Comparison of ENCODE assay signal across 20 cellular contexts in genomic region chr1:228339766-228340685, GRCh38.
DNase-seq lines count a peak whose midpoint lies in the region; ATAC-seq and TF ChIP-seq lines count a peak whose summit lies in the region.
"Had no signal": no experiment of that assay in that cellular context is flagged by ENCODE, and none has a peak within 500 bp of the region (broad histone marks: within the 10 kb centered on the region; RNA-seq: fewer than 3 reads in every experiment).

No MANE protein-coding gene starts in this region.

- H3K27ac ChIP-seq in DND-41 (ENCODE audit: low read length), result no peak overlapping the region
- H3K27ac ChIP-seq: neural progenitor cell, thyroid gland had no signal

- no peak overlapping the region for H3K4me2 ChIP-seq in DND-41 (ENCODE audit: insufficient read depth, low read length)
- H3K4me2 ChIP-seq: neural progenitor cell had no signal

- no peaks in the 10 kb centered on the region for H3K4me1 Mint-ChIP-seq in glutamatergic neuron (ENCODE audit: low read depth, unreplicated experiment)
- H3K4me1 Mint-ChIP-seq in osteocyte (ENCODE audit: unreplicated experiment), result peaks cover 6% of the 10 kb centered on the region
- H3K4me1 Mint-ChIP-seq in activated T-helper 2 cell treated with anti-CD3 and anti-CD28 coated beads, Interferon-gamma antibody, Interleukin-2, Interleukin-4, amounts not matched to agents 10 μg/mL and 5 μg/mL and 100 μg/mL, durations not matched to agents 14 hours and 24 hours and 36 hours (ENCODE audit: low read depth), result no peaks in the 10 kb centered on the region
- H3K4me1 Mint-ChIP-seq: activated CD8-positive, alpha-beta memory T cell treated with anti-CD3 and anti-CD28 coated beads, Interleukin-2, amount 10 ng/mL, durations not matched to agents 7 days and 5 days; activated naive CD4-positive, alpha-beta T cell treated with anti-CD3 and anti-CD28 coated beads, Interleukin-2, amount 50 U/mL, for 24 hours; brain; CD8-positive, alpha-beta memory T cell had no signal

- H3K9ac ChIP-seq in DND-41 (ENCODE audit: low read depth, low read length), result no peak overlapping the region
- H3K9ac ChIP-seq: neural progenitor cell had no signal

- TF ChIP-seq CTCF in DND-41 (IDR thresholded peaks at IDR 0.05; ENCODE audit: borderline replicate concordance, extremely low read depth, low read length, poor library complexity, severe bottlenecking) (no peak), glutamatergic neuron (IDR thresholded peaks at IDR 0.05; ENCODE audit: partially characterized antibody, unreplicated experiment) (no peak), osteocyte (IDR thresholded peaks at IDR 0.05) (no peak)

- H3K27ac Mint-ChIP-seq in glutamatergic neuron (ENCODE audit: unreplicated experiment), result no peak overlapping the region
- no peak overlapping the region for H3K27ac Mint-ChIP-seq in osteocyte (ENCODE audit: unreplicated experiment)
- H3K27ac Mint-ChIP-seq in activated T-helper 2 cell treated with anti-CD3 and anti-CD28 coated beads, Interferon-gamma antibody, Interleukin-2, Interleukin-4, amounts not matched to agents 10 μg/mL and 5 μg/mL and 100 μg/mL, durations not matched to agents 14 hours and 24 hours and 36 hours, result no peak overlapping the region
- H3K27ac Mint-ChIP-seq: activated CD8-positive, alpha-beta memory T cell treated with anti-CD3 and anti-CD28 coated beads, Interleukin-2, amount 10 ng/mL, durations not matched to agents 7 days and 5 days; activated naive CD4-positive, alpha-beta T cell treated with anti-CD3 and anti-CD28 coated beads, Interleukin-2, amount 50 U/mL, for 24 hours; brain; HFFc6; neural progenitor cell had no signal

- no peak overlapping the region for H3K4me3 Mint-ChIP-seq in glutamatergic neuron (ENCODE audit: unreplicated experiment)
- H3K4me3 Mint-ChIP-seq in osteocyte (ENCODE audit: unreplicated experiment), result no peak overlapping the region
- no peak overlapping the region for H3K4me3 Mint-ChIP-seq in activated T-helper 2 cell treated with anti-CD3 and anti-CD28 coated beads, Interferon-gamma antibody, Interleukin-2, Interleukin-4, amounts not matched to agents 10 μg/mL and 5 μg/mL and 100 μg/mL, durations not matched to agents 14 hours and 24 hours and 36 hours (ENCODE audit: low read depth)
- H3K4me3 Mint-ChIP-seq: activated CD8-positive, alpha-beta memory T cell treated with anti-CD3 and anti-CD28 coated beads, Interleukin-2, amount 10 ng/mL, durations not matched to agents 7 days and 5 days; activated naive CD4-positive, alpha-beta T cell treated with anti-CD3 and anti-CD28 coated beads, Interleukin-2, amount 50 U/mL, for 24 hours; brain; CD8-positive, alpha-beta memory T cell; HFFc6; neural progenitor cell had no signal

- no peaks in the 10 kb centered on the region for H3K9me3 Mint-ChIP-seq in glutamatergic neuron (ENCODE audit: unreplicated experiment)
- H3K9me3 Mint-ChIP-seq in osteocyte (ENCODE audit: unreplicated experiment), result no peaks in the 10 kb centered on the region
- H3K9me3 Mint-ChIP-seq in activated T-helper 2 cell treated with anti-CD3 and anti-CD28 coated beads, Interferon-gamma antibody, Interleukin-2, Interleukin-4, amounts not matched to agents 10 μg/mL and 5 μg/mL and 100 μg/mL, durations not matched to agents 14 hours and 24 hours and 36 hours, result peaks cover 4% of the 10 kb centered on the region
- H3K9me3 Mint-ChIP-seq: activated naive CD4-positive, alpha-beta T cell treated with anti-CD3 and anti-CD28 coated beads, Interleukin-2, amount 50 U/mL, for 24 hours; brain; neural progenitor cell had no signal

- H3K27me3 Mint-ChIP-seq in glutamatergic neuron (ENCODE audit: unreplicated experiment) (peaks cover 4% of the 10 kb centered on the region), osteocyte (ENCODE audit: unreplicated experiment) (no peaks in the 10 kb centered on the region)
- no peaks in the 10 kb centered on the region for H3K27me3 Mint-ChIP-seq in activated T-helper 2 cell treated with anti-CD3 and anti-CD28 coated beads, Interferon-gamma antibody, Interleukin-2, Interleukin-4, amounts not matched to agents 10 μg/mL and 5 μg/mL and 100 μg/mL, durations not matched to agents 14 hours and 24 hours and 36 hours (ENCODE audit: low read depth)
- H3K27me3 Mint-ChIP-seq: activated CD8-positive, alpha-beta memory T cell treated with anti-CD3 and anti-CD28 coated beads, Interleukin-2, amount 10 ng/mL, durations not matched to agents 7 days and 5 days; activated naive CD4-positive, alpha-beta T cell treated with anti-CD3 and anti-CD28 coated beads, Interleukin-2, amount 50 U/mL, for 24 hours; brain; CD8-positive, alpha-beta memory T cell had no signal

- no peak overlapping the region for H2AFZ ChIP-seq in DND-41 (ENCODE audit: low read depth, low read length)
- H2AFZ ChIP-seq: neural progenitor cell had no signal

- peaks cover 3% of the 10 kb centered on the region; the same call in 1 of the 2 replicates for H4K20me1 ChIP-seq in DND-41 (ENCODE audit: insufficient read depth, low read length)

- intact Hi-C loops in activated T-helper 2 cell treated with anti-CD3 and anti-CD28 coated beads, Interferon-gamma antibody, Interleukin-2, Interleukin-4, amounts not matched to agents 10 μg/mL and 5 μg/mL and 100 μg/mL, durations not matched to agents 14 hours and 24 hours and 36 hours (cut with micrococcal nuclease), result no loop called here

- H3K4me1 ChIP-seq in DND-41 (ENCODE audit: insufficient read depth, low read length), result no peaks in the 10 kb centered on the region
- H3K4me1 ChIP-seq: neural progenitor cell, thyroid gland had no signal

- H3K36me3 Mint-ChIP-seq in glutamatergic neuron (ENCODE audit: unreplicated experiment) (no peaks in the 10 kb centered on the region), osteocyte (ENCODE audit: unreplicated experiment) (no peaks in the 10 kb centered on the region)
- peaks cover 4% of the 10 kb centered on the region for H3K36me3 Mint-ChIP-seq in activated T-helper 2 cell treated with anti-CD3 and anti-CD28 coated beads, Interferon-gamma antibody, Interleukin-2, Interleukin-4, amounts not matched to agents 10 μg/mL and 5 μg/mL and 100 μg/mL, durations not matched to agents 14 hours and 24 hours and 36 hours (ENCODE audit: low read depth)
- H3K36me3 Mint-ChIP-seq: activated CD8-positive, alpha-beta memory T cell treated with anti-CD3 and anti-CD28 coated beads, Interleukin-2, amount 10 ng/mL, durations not matched to agents 7 days and 5 days had no signal

- no peaks in the 10 kb centered on the region for H3K9me3 ChIP-seq in DND-41 (ENCODE audit: insufficient read depth, low read length, severe bottlenecking)
- H3K9me3 ChIP-seq: thyroid gland had no signal

- no peaks in the 10 kb centered on the region for H3K27me3 ChIP-seq in DND-41 (ENCODE audit: insufficient read depth, low read length, poor library complexity)
- H3K27me3 ChIP-seq: neural progenitor cell, thyroid gland had no signal

- no peaks in the 10 kb centered on the region for H3K79me2 ChIP-seq in DND-41 (ENCODE audit: insufficient read depth, low read length)

- DNase-seq in 8988T (peak; percentile 15), DND-41 (no peak), glutamatergic neuron (peak; percentile 14), osteocyte (ENCODE audit: extremely low spot score, unreplicated experiment) (peak; percentile 80), NCI-H748 treated with DMSO at 0.1 percent for 48 hours (lab: John Stamatoyannopoulos, UW) (no peak), NCI-H1436 treated with DMSO at 0.1 percent for 48 hours (lab: John Stamatoyannopoulos, UW) (no peak)
- DNase-seq in activated T-helper 2 cell treated with anti-CD3 and anti-CD28 coated beads, Interferon-gamma antibody, Interleukin-2, Interleukin-4, amounts not matched to agents 10 μg/mL and 5 μg/mL and 100 μg/mL, durations not matched to agents 14 hours and 24 hours and 36 hours (ENCODE audit: low spot score), result no peak
- DNase-seq: activated CD4-positive, alpha-beta T cell treated with anti-CD3 and anti-CD28 coated beads for 4 hours; activated CD8-positive, alpha-beta memory T cell treated with anti-CD3 and anti-CD28 coated beads, Interleukin-2, amount 10 ng/mL, durations not matched to agents 7 days and 5 days; foreskin fibroblast; HFFc6; NCI-H2029; NCI-H510A; stimulated activated naive CD4-positive, alpha-beta T cell had no signal

- ATAC-seq in DND-41 (ENCODE audit: insufficient read depth, low read depth) (peak; percentile 20; the same call in 1 of the 3 replicates), GM19463 (IDR thresholded peaks at IDR 0.05; ENCODE audit: unreplicated experiment) (no peak)
- ATAC-seq: activated CD8-positive, alpha-beta memory T cell treated with anti-CD3 and anti-CD28 coated beads, Interleukin-2, amount 10 ng/mL, durations not matched to agents 7 days and 5 days had no signal

- peaks cover 47% of the 10 kb centered on the region for H3K36me3 ChIP-seq in DND-41 (ENCODE audit: insufficient read depth, low read length)

- no peak overlapping the region for H3K4me3 ChIP-seq in DND-41 (ENCODE audit: low read depth in 1 of 2, low read length in 2 of 2)
- H3K4me3 ChIP-seq: neural progenitor cell, thyroid gland had no signal

Comparison
In these comparisons a context has a peak if more than half of its experiments do, and no peak if none do; other contexts are left out.
1. DNase-seq: peak in 8988T (single experiment), glutamatergic neuron (single experiment) and osteocyte (single experiment); none in DND-41 (single experiment), NCI-H748 treated with DMSO at 0.1 percent for 48 hours (single experiment), activated T-helper 2 cell treated with anti-CD3 and anti-CD28 coated beads, Interferon-gamma antibody, Interleukin-2, Interleukin-4, amounts not matched to agents 10 μg/mL and 5 μg/mL and 100 μg/mL, durations not matched to agents 14 hours and 24 hours and 36 hours (single experiment) and NCI-H1436 treated with DMSO at 0.1 percent for 48 hours (single experiment).